Comparison of ENCODE assay signal across 12 cellular contexts in the genomic region with DNA sequence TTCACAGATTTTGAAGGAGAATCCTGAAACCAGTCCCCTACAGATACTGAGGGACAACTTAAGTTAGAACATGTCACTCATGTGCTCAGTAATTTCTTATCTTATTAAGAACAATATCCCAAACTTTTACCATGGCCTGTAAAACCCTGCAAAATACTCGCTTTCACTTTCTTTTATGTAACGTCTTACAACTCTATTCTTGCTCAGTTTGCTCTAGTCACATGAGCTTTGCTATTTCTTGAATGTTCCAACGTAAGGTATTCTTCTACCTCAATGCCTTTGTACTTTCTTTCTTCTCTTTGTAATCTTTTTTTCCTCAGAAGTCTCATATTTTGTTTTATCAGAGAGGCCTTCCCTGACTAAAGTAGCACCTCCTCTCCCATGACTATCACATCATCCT. TPM values are rescaled to one million over a fixed set of nuclear protein-coding genes. Genes with fewer than 3 reads are reported as not detected.
DNase-seq lines count a peak whose midpoint lies in the region; ATAC-seq, FAIRE-seq and TF ChIP-seq lines count a peak whose summit lies in the region.
"Had no signal": no experiment of that assay in that cellular context is flagged by ENCODE, and none has a peak within 500 bp of the region (broad histone marks: within the 10 kb centered on the region; RNA-seq: fewer than 3 reads in every experiment).

No MANE protein-coding gene starts in this region.

- H3K27me3 Mint-ChIP-seq in activated naive CD4-positive, alpha-beta T cell treated with anti-CD3 and anti-CD28 coated beads, Interleukin-2, amount 10 ng/mL, durations not matched to agents 7 days and 5 days = no peaks in the 10 kb centered on the region

- H3K4me3 ChIP-seq in gastrocnemius medialis = peak overlapping the region in 3 of 4 donors; percentile 10 to 24 (median 23)
- H3K4me3 ChIP-seq in small intestine (ENCODE audit: low read depth in 1 of 2, low read length in 2 of 2) = no peak overlapping the region
- H3K4me3 ChIP-seq: Peyer's patch, right atrium auricular region had no signal

- intact Hi-C loops in gastrocnemius medialis (cut with DNase I; ENCODE audit: low total_unique reads) = no loop called here

- no peak for DNase-seq in activated naive CD4-positive, alpha-beta T cell treated with anti-CD3 and anti-CD28 coated beads, Interleukin-2, amount 10 ng/mL, durations not matched to agents 7 days and 5 days
- no peak for DNase-seq in activated naive CD4-positive, alpha-beta T cell treated with anti-CD3 and anti-CD28 coated beads, Interleukin-2, amount 50 U/mL, for 16 hours
- DNase-seq in OCI-M1 (lab: John Stamatoyannopoulos, UW) = peak; percentile 76
- DNase-seq in gastrocnemius medialis = no peak
- DNase-seq in small intestine = no peak
- no peak for DNase-seq in RCC 7860 (ENCODE audit: low spot score)
- DNase-seq in NCI-H2107 treated with DMSO at 0.1 percent for 48 hours (lab: John Stamatoyannopoulos, UW; ENCODE audit: unreplicated experiment) = no peak
- DNase-seq: Peyer's patch had no signal

- peaks cover 8% of the 10 kb centered on the region for H3K4me1 Mint-ChIP-seq in activated naive CD4-positive, alpha-beta T cell treated with anti-CD3 and anti-CD28 coated beads, Interleukin-2, amount 10 ng/mL, durations not matched to agents 7 days and 5 days

- H3K27ac Mint-ChIP-seq in activated naive CD4-positive, alpha-beta T cell treated with anti-CD3 and anti-CD28 coated beads, Interleukin-2, amount 10 ng/mL, durations not matched to agents 7 days and 5 days = peak overlapping the region; percentile 78

- H3K36me3 Mint-ChIP-seq in activated naive CD4-positive, alpha-beta T cell treated with anti-CD3 and anti-CD28 coated beads, Interleukin-2, amount 10 ng/mL, durations not matched to agents 7 days and 5 days = no peaks in the 10 kb centered on the region

- H3K27ac ChIP-seq in gastrocnemius medialis = peak overlapping the region; percentile 79 to 84 (median 82)
- H3K27ac ChIP-seq in small intestine (ENCODE audit: low read depth in 1 of 2, low read length in 1 of 2) = no peak overlapping the region
- H3K27ac ChIP-seq: Peyer's patch, right atrium auricular region had no signal

- FAIRE-seq in small intestine (lab: Jason Lieb, UNC) = no peak
- FAIRE-seq in RCC 7860 (lab: Jason Lieb, UNC) = no peak
- FAIRE-seq: G401.6 had no signal

- 12 to 43% (median 23%) methylated on average over 3 of the region's 3 CpGs for WGBS in small intestine, 3 donors

- H3K9me3 ChIP-seq in gastrocnemius medialis = no peaks in the 10 kb centered on the region
- H3K9me3 ChIP-seq in small intestine (ENCODE audit: control insufficient read depth, low read depth) = no peaks in the 10 kb centered on the region
- H3K9me3 ChIP-seq: Peyer's patch, right atrium auricular region had no signal

- H3K4me3 Mint-ChIP-seq in activated naive CD4-positive, alpha-beta T cell treated with anti-CD3 and anti-CD28 coated beads, Interleukin-2, amount 10 ng/mL, durations not matched to agents 7 days and 5 days = peak overlapping the region; percentile 48

- no peak for TF ChIP-seq POLR2A in gastrocnemius medialis (IDR thresholded peaks at IDR 0.05)

- ATAC-seq in GM21786 (IDR thresholded peaks at IDR 0.05; ENCODE audit: unreplicated experiment) (peak; percentile 70), gastrocnemius medialis (no peak)

- H3K27me3 ChIP-seq in gastrocnemius medialis (no peaks in the 10 kb centered on the region), small intestine (ENCODE audit: control insufficient read depth in 2 of 2, insufficient read depth in 2 of 2, low read length in 2 of 2) (no peaks in the 10 kb centered on the region)
- H3K27me3 ChIP-seq: Peyer's patch, right atrium auricular region had no signal

- no peaks in the 10 kb centered on the region for H3K9me3 Mint-ChIP-seq in activated naive CD4-positive, alpha-beta T cell treated with anti-CD3 and anti-CD28 coated beads, Interleukin-2, amount 10 ng/mL, durations not matched to agents 7 days and 5 days

- in situ Hi-C loops in gastrocnemius medialis (cut with MboI; ENCODE audit: low sequenced_read_pairs in 4 of 4) = loop anchor here in 1 of 4 donors (25.0 kb wide), 1 partner anchor 271 kb away; a partner anchor contains a TSS

- peaks cover 48 to 59% of the 10 kb centered on the region in 2 donors for H3K4me1 ChIP-seq in gastrocnemius medialis
- H3K4me1 ChIP-seq in small intestine (ENCODE audit: control insufficient read depth in 2 of 2, insufficient read depth in 1 of 2, low read depth in 1 of 2, low read length in 1 of 2) = no peaks in the 10 kb centered on the region
- H3K4me1 ChIP-seq: Peyer's patch had no signal

- TF ChIP-seq CTCF in gastrocnemius medialis (IDR thresholded peaks at IDR 0.05 in 4 of 5, conservative IDR thresholded peaks at IDR 0.05 in 1 of 5) = no peak

- H3K36me3 ChIP-seq in gastrocnemius medialis = peaks cover 0 to 7% of the 10 kb centered on the region in 2 donors
- H3K36me3 ChIP-seq in small intestine (ENCODE audit: control insufficient read depth in 2 of 2, insufficient read depth in 2 of 2, low read length in 2 of 2) = peaks cover 5 to 6% of the 10 kb centered on the region in 2 donors
- H3K36me3 ChIP-seq: Peyer's patch had no signal

- CTCF ChIA-PET in activated naive CD4-positive, alpha-beta T cell treated with anti-CD3 and anti-CD28 coated beads, Interleukin-2, amount 10 ng/mL, durations not matched to agents 7 days and 5 days (lab: Charles Lee) = interaction anchor here (1.6 kb wide), 1 partner anchor 10 kb away, joined by 6 read pairs; no protein-coding TSS in a partner anchor

RNA-seq across cellular contexts. Expression of a gene that starts 14.1 kb away (rescaled TPM):
- 10 to 100 TPM; 81.4 to 97.6 (median 89.8) TPM for total RNA-seq in gastrocnemius medialis
- polyA plus RNA-seq in small intestine = 10 to 100 TPM in 1 of 3 donors, 1 to 10 TPM in 2; 2.9 to 13.6 (median 6.8) TPM

RNA-seq across cellular contexts. Expression of a gene that starts 46.1 kb away (rescaled TPM):
- not detected for total RNA-seq in gastrocnemius medialis
- under 1 TPM in 1 of 3 donors, not detected in 2; 0.10 TPM for polyA plus RNA-seq in small intestine
- total RNA-seq: Peyer's patch, right atrium auricular region had no signal
- polyA plus RNA-seq: urinary bladder had no signal

Comparison
In these comparisons a context has a peak if more than half of its experiments do, and no peak if none do; other contexts are left out.
1. H3K27ac ChIP-seq: peak in gastrocnemius medialis (4 of 4); none in small intestine (0 of 2).
2. H3K4me3 ChIP-seq: peak in gastrocnemius medialis (3 of 4); none in small intestine (0 of 2).